8 cellular contexts compared by ENCODE assay signal in the genomic region with DNA sequence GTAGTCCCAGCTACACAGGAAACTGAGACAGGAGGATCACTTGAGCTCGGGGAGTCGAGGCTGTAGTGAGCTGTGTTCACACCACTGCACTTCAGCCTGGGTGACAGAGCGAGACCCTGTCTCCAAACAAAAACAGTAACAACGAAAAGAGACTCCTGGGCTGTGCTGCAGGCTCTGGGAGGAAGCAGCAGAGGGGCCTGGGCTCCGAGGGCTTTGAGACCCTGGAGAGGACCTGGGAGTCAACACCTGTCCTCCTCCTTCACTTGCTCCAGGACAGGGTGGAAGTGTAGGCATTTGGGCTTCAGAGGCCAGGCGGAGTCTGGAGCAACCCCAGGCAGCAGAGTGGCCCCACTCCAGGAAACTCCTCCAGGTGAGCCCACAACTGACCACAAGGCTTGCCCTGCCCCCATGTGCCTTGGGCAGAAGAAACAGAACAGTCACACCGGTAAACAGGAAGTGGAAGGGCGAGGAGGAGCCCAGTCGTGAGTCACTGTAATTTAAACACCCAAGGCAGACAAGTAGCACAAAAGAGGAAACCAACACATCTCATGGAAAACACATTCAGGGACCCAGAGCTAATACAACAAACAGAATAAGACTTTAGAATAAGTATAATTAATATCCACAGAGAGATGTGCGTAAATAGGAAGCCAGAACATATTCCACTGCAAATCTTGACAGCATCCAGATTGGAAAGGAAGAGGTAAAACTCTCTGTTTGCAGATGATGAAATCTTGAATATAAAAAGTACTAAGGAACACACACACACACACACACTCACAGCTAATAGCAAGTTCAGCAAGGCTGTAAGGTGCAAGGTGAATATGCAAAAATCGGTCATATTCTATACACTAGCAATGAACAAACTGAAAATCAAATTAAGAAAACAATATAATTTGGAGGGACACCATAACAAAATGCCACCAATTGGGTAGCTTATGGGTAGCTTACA. TPM values are rescaled to one million over a fixed set of nuclear protein-coding genes. Genes with fewer than 3 reads are reported as not detected.
DNase-seq lines count a peak whose midpoint lies in the region; ATAC-seq, FAIRE-seq and TF ChIP-seq lines count a peak whose summit lies in the region.
"Had no signal": no experiment of that assay in that cellular context is flagged by ENCODE, and none has a peak within 500 bp of the region (broad histone marks: within the 10 kb centered on the region; RNA-seq: fewer than 3 reads in every experiment).

No MANE protein-coding gene starts in this region.

- TF ChIP-seq RAD21 in K562 (CRISPR knock-in tag; conservative IDR thresholded peaks at IDR 0.05 in 1 of 2, IDR thresholded peaks at IDR 0.05 in 1 of 2), result peak in 1 of 2 experiments; percentile 22; a peak in 1 of 4 replicates

- no peaks in the 10 kb centered on the region for H4K20me1 ChIP-seq in K562 (replicated peaks; ENCODE audit: control insufficient read depth, insufficient read depth, low read length)

- TF ChIP-seq EP300 in K562 (IDR thresholded peaks at IDR 0.05; ENCODE audit: low read length), result peak; percentile 43

- TF ChIP-seq POLR2A in K562 (conservative IDR thresholded peaks at IDR 0.05), result no peak

- H3K4me3 ChIP-seq in RWPE2 (ENCODE audit: severe bottlenecking) (no peak overlapping the region), K562 (no peak overlapping the region)

- DNase-seq in RWPE2 (ENCODE audit: low spot score), result no peak
- peak in 2 of 4 experiments; percentile 59 to 60 for DNase-seq in K562 (ENCODE audit: extremely low read depth in 1 of 4, low spot score in 3 of 4)
- DNase-seq in stimulated activated CD4-positive, alpha-beta T cell treated with anti-CD3 and anti-CD28 coated beads, Interleukin-1b, Interleukin-23, amount 100 ng/mL, for 48 hours, result peak; percentile 42
- DNase-seq in NCI-H1436 treated with DMSO at 0.1 percent for 48 hours (lab: John Stamatoyannopoulos, UW), result no peak
- DNase-seq in OCI-M2 (lab: John Stamatoyannopoulos, UW; ENCODE audit: unreplicated experiment), result no peak

- no peaks in the 10 kb centered on the region for H3K79me2 ChIP-seq in K562 (ENCODE audit: control insufficient read depth, insufficient read depth, low read length)

- H3K36me3 ChIP-seq in RWPE2 (ENCODE audit: low read depth), result no peaks in the 10 kb centered on the region
- no peaks in the 10 kb centered on the region for H3K36me3 ChIP-seq in K562 (ENCODE audit: control insufficient read depth, insufficient read depth, low read length)

- BruUV-seq in K562 (replicated peaks; lab: Mats Ljungman, UMichigan), result no TSS peak

- peak overlapping the region; percentile 29; the same call in 1 of the 2 replicates for H3K4me2 ChIP-seq in K562 (ENCODE audit: insufficient read depth, low read length)

- TF ChIP-seq CTCF in RWPE2 (IDR thresholded peaks at IDR 0.05; ENCODE audit: poor library complexity, severe bottlenecking) (no peak), K562 (IDR thresholded peaks at IDR 0.05 in 2 of 3, conservative IDR thresholded peaks at IDR 0.05 in 1 of 3; ENCODE audit: insufficient read depth in 2 of 3, low read depth in 1 of 3, low read length in 3 of 3) (no peak)

- CTCF ChIA-PET in K562 (lab: Yijun Ruan, JAX; ENCODE audit: low intra/inter-chr PET ratio), result no interaction called here

- intact Hi-C loops in K562 (cut with micrococcal nuclease), result no loop called here

- ATAC-seq in GM19035 (IDR thresholded peaks at IDR 0.05; ENCODE audit: unreplicated experiment) (peak; percentile 88), HG03045 (IDR thresholded peaks at IDR 0.05; ENCODE audit: unreplicated experiment) (peak; percentile 58), RWPE2 (ENCODE audit: low read depth) (peak; percentile 94), K562 (peak; percentile 80)

- in situ Hi-C loops in K562 (cut with MboI), result no loop called here

- H3K4me1 ChIP-seq in RWPE2 (ENCODE audit: insufficient read depth, poor library complexity, severe bottlenecking), result peaks cover 7% of the 10 kb centered on the region
- peaks cover 8 to 12% of the 10 kb centered on the region in 2 experiments; a peak in 4 of 5 replicates for H3K4me1 ChIP-seq in K562 (replicated peaks in 1 of 2; ENCODE audit: control insufficient read depth in 2 of 2, insufficient read depth in 2 of 2, low read length in 2 of 2)

- POLR2A ChIA-PET in K562 (lab: Yijun Ruan, JAX), result interaction anchor here (0.6 kb wide), 1 partner anchor 12 kb away, joined by 3 read pairs; no protein-coding TSS in a partner anchor

- FAIRE-seq in K562 (lab: Jason Lieb, UNC), result peak; percentile 84
- FAIRE-seq: TTC549 had no signal

- peak overlapping the region in 1 of 2 experiments; percentile 54; a peak in 1 of 4 replicates for H3K9ac ChIP-seq in K562 (ENCODE audit: insufficient read depth in 1 of 2, low read depth in 2 of 2, low read length in 2 of 2)

- 12% methylated on average over 11 of the region's 11 CpGs for WGBS in K562 (ENCODE audit: insufficient coverage, low coverage, missing lambda C conversion rate)

- peak overlapping the region; percentile 12 for H3K27ac ChIP-seq in RWPE2 (ENCODE audit: poor library complexity, severe bottlenecking)
- H3K27ac ChIP-seq in K562 (ENCODE audit: extremely low read depth, low read depth, low read length), result no peak overlapping the region

- no peaks in the 10 kb centered on the region for H3K9me1 ChIP-seq in K562 (ENCODE audit: control insufficient read depth, insufficient read depth, low read length)

- H2AFZ ChIP-seq in K562 (ENCODE audit: low read depth, low read length), result peak overlapping the region; percentile 80

- no peaks in the 10 kb centered on the region for H3K9me3 ChIP-seq in RWPE2 (ENCODE audit: severe bottlenecking)
- no peaks in the 10 kb centered on the region for H3K9me3 ChIP-seq in K562 (replicated peaks; ENCODE audit: control insufficient read depth, insufficient read depth, low read depth, low read length)

- H3K27me3 ChIP-seq in RWPE2 (ENCODE audit: insufficient read depth, poor library complexity, severe bottlenecking) (no peaks in the 10 kb centered on the region), K562 (ENCODE audit: control insufficient read depth in 2 of 2, insufficient read depth in 2 of 2, low read length in 2 of 2) (peaks cover 2 to 8% of the 10 kb centered on the region in 2 experiments; a peak in 2 of 5 replicates)

TF ChIP-seq in K562, 482 proteins besides CTCF, POLR2A, EP300 and RAD21 (continues in another document):
- TF ChIP-seq, protein P1, sequence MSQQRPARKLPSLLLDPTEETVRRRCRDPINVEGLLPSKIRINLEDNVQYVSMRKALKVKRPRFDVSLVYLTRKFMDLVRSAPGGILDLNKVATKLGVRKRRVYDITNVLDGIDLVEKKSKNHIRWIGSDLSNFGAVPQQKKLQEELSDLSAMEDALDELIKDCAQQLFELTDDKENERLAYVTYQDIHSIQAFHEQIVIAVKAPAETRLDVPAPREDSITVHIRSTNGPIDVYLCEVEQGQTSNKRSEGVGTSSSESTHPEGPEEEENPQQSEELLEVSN (IDR thresholded peaks at IDR 0.05; ENCODE audit: borderline replicate concordance in 1 of 2, extremely low read depth in 1 of 2, insufficient read depth in 1 of 2, insufficient read length in 1 of 2, low read depth in 1 of 2, low read length in 1 of 2, poor library complexity in 1 of 2, severe bottlenecking in 1 of 2), result peak in 1 of 2 experiments; percentile 24
- TF ChIP-seq NUFIP1 (IDR thresholded peaks at IDR 0.05; ENCODE audit: partially characterized antibody) (no peak), ZNF224 (CRISPR knock-in tag; IDR thresholded peaks at IDR 0.05) (no peak)
- TF ChIP-seq, protein P2, sequence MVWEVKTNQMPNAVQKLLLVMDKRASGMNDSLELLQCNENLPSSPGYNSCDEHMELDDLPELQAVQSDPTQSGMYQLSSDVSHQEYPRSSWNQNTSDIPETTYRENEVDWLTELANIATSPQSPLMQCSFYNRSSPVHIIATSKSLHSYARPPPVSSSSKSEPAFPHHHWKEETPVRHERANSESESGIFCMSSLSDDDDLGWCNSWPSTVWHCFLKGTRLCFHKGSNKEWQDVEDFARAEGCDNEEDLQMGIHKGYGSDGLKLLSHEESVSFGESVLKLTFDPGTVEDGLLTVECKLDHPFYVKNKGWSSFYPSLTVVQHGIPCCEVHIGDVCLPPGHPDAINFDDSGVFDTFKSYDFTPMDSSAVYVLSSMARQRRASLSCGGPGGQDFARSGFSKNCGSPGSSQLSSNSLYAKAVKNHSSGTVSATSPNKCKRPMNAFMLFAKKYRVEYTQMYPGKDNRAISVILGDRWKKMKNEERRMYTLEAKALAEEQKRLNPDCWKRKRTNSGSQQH (CRISPR knock-in tag; IDR thresholded peaks at IDR 0.05), result no peak

RNA-seq across cellular contexts. Expression of a gene that starts 20.5 kb away (rescaled TPM):
- total RNA-seq in K562 (2011; cell fraction: chromatin; rRNA removed; ENCODE audit: low replicate concordance), result 16.2 and 38.5 TPM in 2 replicates
- 29.0 and 30.1 TPM in 2 replicates for total RNA-seq in K562 (2011; cell fraction: nucleolus; rRNA removed)
- total RNA-seq in K562 (2011; cell fraction: nucleoplasm; rRNA removed), result 17.3 and 19.3 TPM in 2 replicates
- 29.7 and 32.0 TPM in 2 replicates for total RNA-seq in K562 (2014; rRNA removed)
- total RNA-seq in K562 (2014; rRNA removed; fragmentation: Illumina TruSeq; extraction: Trizol), result 8.1 and 9.2 TPM in 2 replicates
- total RNA-seq in K562 (2015; rRNA removed; fragmentation: Illumina TruSeq; extraction: Trizol), result 9.8 and 10.2 TPM in 2 replicates
- total RNA-seq in K562 (2021), result 20.9 and 21.5 TPM in 2 replicates
- polyA plus RNA-seq in K562 (2011; rRNA removed), result 25.3 and 28.7 TPM in 2 replicates
- polyA plus RNA-seq in K562 (2011; cell fraction: cytosol; rRNA removed), result 27.5 and 49.3 TPM in 2 replicates
- polyA plus RNA-seq in K562 (2011; cell fraction: nucleus; rRNA removed), result 38.8 and 68.7 TPM in 2 replicates
- polyA plus RNA-seq in K562 (2012), result 7.4 and 13.1 TPM in 2 replicates
- 14.7 and 18.9 TPM in 2 replicates for polyA plus RNA-seq in K562 (2014; fragmentation: Illumina TruSeq; extraction: Trizol)
- 1 to 10 TPM; 1.6 to 2.9 TPM for polyA plus RNA-seq in K562 (2014; fragmentation: Nextera tagmentation; extraction: Ambion mirVana)
- polyA plus RNA-seq in K562 (2014; rRNA removed), result 24.2 and 27.9 TPM in 2 replicates
- 9.3 and 18.5 TPM in 2 replicates for polyA minus RNA-seq in K562 (2011; rRNA and poly(A)+ RNA removed)
- 19.4 and 20.6 TPM in 2 replicates for polyA minus RNA-seq in K562 (2011; cell fraction: cytosol; rRNA and poly(A)+ RNA removed)
- polyA minus RNA-seq in K562 (2011; cell fraction: nucleus; rRNA and poly(A)+ RNA removed), result 21.3 TPM in 2 replicates
